ENCODE assay signal across 29 cellular contexts in genomic region chrX:32877592-32877991, GRCh38.
DNase-seq lines count a peak whose midpoint lies in the region; ATAC-seq and TF ChIP-seq lines count a peak whose summit lies in the region.
"Had no signal": no experiment of that assay in that cellular context is flagged by ENCODE, and none has a peak within 500 bp of the region (broad histone marks: within the 10 kb centered on the region; RNA-seq: fewer than 3 reads in every experiment).

No MANE protein-coding gene starts in this region.

- no peaks in the 10 kb centered on the region for H3K9me2 ChIP-seq in PC-3 (replicated peaks; ENCODE audit: low read length)

- no peaks in the 10 kb centered on the region for H4K20me1 ChIP-seq in PC-3 (ENCODE audit: low read length)
- H4K20me1 ChIP-seq: BLaER1 treated with 17β-estradiol and CSF1 and Interleukin-3, amounts not matched to agents 10 nM and 100 nM had no signal

- H3K4me3 ChIP-seq in PC-3 (ENCODE audit: low read length), result no peak overlapping the region
- no peak overlapping the region for H3K4me3 ChIP-seq in endodermal cell (ENCODE audit: low read length)
- H3K4me3 ChIP-seq: BLaER1 treated with 17β-estradiol and CSF1 and Interleukin-3, amounts not matched to agents 10 nM and 100 nM; GM23248; mucosa of descending colon; SJSA1; testis had no signal

- no peaks in the 10 kb centered on the region for H3K36me3 ChIP-seq in PC-3 (ENCODE audit: low read depth, low read length)
- no peaks in the 10 kb centered on the region for H3K36me3 ChIP-seq in endodermal cell (ENCODE audit: control insufficient read depth, insufficient read depth, low read length)
- H3K36me3 ChIP-seq: BLaER1 treated with 17β-estradiol and CSF1 and Interleukin-3, amounts not matched to agents 10 nM and 100 nM; SJSA1 had no signal

- H3K36me3 Mint-ChIP-seq in endodermal cell (ENCODE audit: low read depth), result no peaks in the 10 kb centered on the region
- H3K36me3 Mint-ChIP-seq: activated CD8-positive, alpha-beta memory T cell treated with anti-CD3 and anti-CD28 coated beads, Interleukin-2, amount 10 ng/mL, durations not matched to agents 7 days and 5 days; activated naive CD8-positive, alpha-beta T cell; stimulated activated memory B cell treated with anti-CD40 and anti-IgM and Interleukin-4, amounts not matched to agents 10 μg/mL and 1 μg/mL and 100 μg/mL, for 72 hours had no signal

- intact Hi-C loops in PC-3 (cut with micrococcal nuclease), result no loop called here
- intact Hi-C loops in left ventricle myocardium superior (cut with micrococcal nuclease), result no loop called here

- POLR2A ChIA-PET in PC-3 (lab: Charles Lee; ENCODE audit: unreplicated experiment), result no interaction called here

- H3K27me3 ChIP-seq in PC-3 (ENCODE audit: low read length), result no peaks in the 10 kb centered on the region
- no peaks in the 10 kb centered on the region for H3K27me3 ChIP-seq in endodermal cell (ENCODE audit: control insufficient read depth, insufficient read depth, low read length, poor library complexity, severe bottlenecking)
- H3K27me3 ChIP-seq: SJSA1, testis had no signal

- H3K27me3 Mint-ChIP-seq in endodermal cell (ENCODE audit: insufficient read depth), result no peaks in the 10 kb centered on the region
- H3K27me3 Mint-ChIP-seq: activated CD8-positive, alpha-beta memory T cell treated with anti-CD3 and anti-CD28 coated beads, Interleukin-2, amount 10 ng/mL, durations not matched to agents 7 days and 5 days; activated naive CD8-positive, alpha-beta T cell; stimulated activated memory B cell treated with anti-CD40 and anti-IgM and Interleukin-4, amounts not matched to agents 10 μg/mL and 1 μg/mL and 100 μg/mL, for 72 hours had no signal

- no TSS peak for BruUV-seq in PC-3 (replicated peaks; lab: Mats Ljungman, UMichigan)

- no peaks in the 10 kb centered on the region for H3K9me3 ChIP-seq in PC-3 (ENCODE audit: low read length)
- no peaks in the 10 kb centered on the region for H3K9me3 ChIP-seq in endodermal cell (ENCODE audit: control insufficient read depth, low read length)
- H3K9me3 ChIP-seq: BLaER1 treated with 17β-estradiol and CSF1 and Interleukin-3, amounts not matched to agents 10 nM and 100 nM; mucosa of descending colon; SJSA1; testis had no signal

- H3K4me3 Mint-ChIP-seq in endodermal cell, result no peak overlapping the region
- H3K4me3 Mint-ChIP-seq: activated CD8-positive, alpha-beta memory T cell treated with anti-CD3 and anti-CD28 coated beads, Interleukin-2, amount 10 ng/mL, durations not matched to agents 7 days and 5 days; activated naive CD8-positive, alpha-beta T cell; activated T-helper 1 cell treated with anti-CD3 and anti-CD28 coated beads, Interleukin-12 subunit alpha, Interleukin-12 subunit beta, Interleukin-2, Interleukin-4 antibody, amounts not matched to agents 30 ng/mL and 10 ng/mL and 1 ng/mL, durations not matched to agents 14 hours and 24 hours and 36 hours; nephron progenitor cell; stimulated activated memory B cell treated with anti-CD40 and anti-IgM and Interleukin-4, amounts not matched to agents 10 μg/mL and 1 μg/mL and 100 μg/mL, for 72 hours had no signal

- ATAC-seq in PC-3, result no peak
- no peak for ATAC-seq in left ventricle myocardium superior
- ATAC-seq in HG02763 (IDR thresholded peaks at IDR 0.05; ENCODE audit: unreplicated experiment), result no peak
- no peak for ATAC-seq in GM18858 (IDR thresholded peaks at IDR 0.05; ENCODE audit: unreplicated experiment)
- ATAC-seq: activated CD8-positive, alpha-beta memory T cell treated with anti-CD3 and anti-CD28 coated beads, Interleukin-2, amount 10 ng/mL, durations not matched to agents 7 days and 5 days; mucosa of descending colon; stimulated activated memory B cell treated with anti-CD40 and anti-IgM and Interleukin-4, amounts not matched to agents 10 μg/mL and 1 μg/mL and 100 μg/mL, for 72 hours had no signal

- H3K4me1 Mint-ChIP-seq in endodermal cell, result peaks cover 29% of the 10 kb centered on the region
- H3K4me1 Mint-ChIP-seq: activated CD8-positive, alpha-beta memory T cell treated with anti-CD3 and anti-CD28 coated beads, Interleukin-2, amount 10 ng/mL, durations not matched to agents 7 days and 5 days; stimulated activated memory B cell treated with anti-CD40 and anti-IgM and Interleukin-4, amounts not matched to agents 10 μg/mL and 1 μg/mL and 100 μg/mL, for 72 hours had no signal

- H3K79me2 ChIP-seq in PC-3 (ENCODE audit: low read length), result no peaks in the 10 kb centered on the region
- H3K79me2 ChIP-seq: parathyroid adenoma had no signal

- no peaks in the 10 kb centered on the region for H3K4me1 ChIP-seq in PC-3 (ENCODE audit: insufficient read depth, low read length)
- H3K4me1 ChIP-seq in endodermal cell (ENCODE audit: control insufficient read depth, insufficient read depth, low read length), result peaks cover 6% of the 10 kb centered on the region
- H3K4me1 ChIP-seq: BLaER1 treated with 17β-estradiol and CSF1 and Interleukin-3, amounts not matched to agents 10 nM and 100 nM; SJSA1; testis had no signal

- 80 to 89% methylated on average over 1 to 3 of the region's 3 CpGs for WGBS in endodermal cell (ENCODE audit: insufficient coverage in 1 of 2, insufficient read length in 1 of 2), 2 experiments

- H3F3A ChIP-seq in PC-3 (ENCODE audit: low read length, unreplicated experiment), result no peaks in the 10 kb centered on the region

- TF ChIP-seq CTCF in PC-3 (conservative IDR thresholded peaks at IDR 0.05; ENCODE audit: low read depth, low read length), result no peak
- TF ChIP-seq CTCF in endodermal cell (conservative IDR thresholded peaks at IDR 0.05), result no peak

- H3K27ac ChIP-seq in PC-3 (ENCODE audit: low read length) (no peak overlapping the region), endodermal cell (ENCODE audit: low read depth, low read length) (no peak overlapping the region)
- H3K27ac ChIP-seq: BLaER1 treated with 17β-estradiol and CSF1 and Interleukin-3, amounts not matched to agents 10 nM and 100 nM; GM23248; HL-60; parathyroid adenoma; SJSA1; testis had no signal

- DNase-seq in H4 (ENCODE audit: low spot score) (peak; percentile 45), PC-3 (peak; percentile 1), endodermal cell (no peak), kidney tubule cell (ENCODE audit: low spot score) (peak; percentile 1), left ventricle myocardium superior (no peak), NCI-H2081 (lab: John Stamatoyannopoulos, UW) (no peak)
- DNase-seq: activated CD4-positive, alpha-beta T cell treated with anti-CD3 and anti-CD28 coated beads for 48 hours; activated CD8-positive, alpha-beta memory T cell treated with anti-CD3 and anti-CD28 coated beads, Interleukin-2, amount 10 ng/mL, durations not matched to agents 7 days and 5 days; effector memory CD4-positive, alpha-beta T cell; EL; GM23248; head of caudate nucleus; KBM-7; mucosa of descending colon; MV-4-11; NCI-H1694 treated with DMSO at 0.1 percent for 48 hours; NCI-H446; nephron progenitor cell; stimulated activated CD4-positive, alpha-beta T cell treated with anti-CD3 and anti-CD28 coated beads, Interleukin-2, amount 100 ng/mL, for 24 hours; testis had no signal

- no peak overlapping the region for H2AFZ ChIP-seq in PC-3 (ENCODE audit: low read length)
- H2AFZ ChIP-seq: GM23248, parathyroid adenoma had no signal

- no peak overlapping the region for H3K9ac ChIP-seq in PC-3 (ENCODE audit: low read length)
- no peak overlapping the region for H3K9ac ChIP-seq in endodermal cell (ENCODE audit: extremely low read depth, low read length, poor library complexity, severe bottlenecking)
- H3K9ac ChIP-seq: BLaER1 treated with 17β-estradiol and CSF1 and Interleukin-3, amounts not matched to agents 10 nM and 100 nM; GM23248; parathyroid adenoma had no signal

- CTCF ChIA-PET in PC-3 (lab: Charles Lee), result no interaction called here

- H3K27ac Mint-ChIP-seq in endodermal cell, result peak overlapping the region; percentile 19
- H3K27ac Mint-ChIP-seq: activated CD8-positive, alpha-beta memory T cell treated with anti-CD3 and anti-CD28 coated beads, Interleukin-2, amount 10 ng/mL, durations not matched to agents 7 days and 5 days; activated naive CD8-positive, alpha-beta T cell; activated T-helper 1 cell treated with anti-CD3 and anti-CD28 coated beads, Interleukin-12 subunit alpha, Interleukin-12 subunit beta, Interleukin-2, Interleukin-4 antibody, amounts not matched to agents 30 ng/mL and 10 ng/mL and 1 ng/mL, durations not matched to agents 14 hours and 24 hours and 36 hours; nephron progenitor cell; stimulated activated memory B cell treated with anti-CD40 and anti-IgM and Interleukin-4, amounts not matched to agents 10 μg/mL and 1 μg/mL and 100 μg/mL, for 72 hours had no signal

- no peaks in the 10 kb centered on the region for H3K9me3 Mint-ChIP-seq in endodermal cell
- H3K9me3 Mint-ChIP-seq: nephron progenitor cell had no signal

- no peak overlapping the region for H3K4me2 ChIP-seq in PC-3 (ENCODE audit: low read length)
- H3K4me2 ChIP-seq: BLaER1 treated with 17β-estradiol and CSF1 and Interleukin-3, amounts not matched to agents 10 nM and 100 nM had no signal

Comparison
In these comparisons a context has a peak if more than half of its experiments do, and no peak if none do; other contexts are left out.
1. DNase-seq: peak in H4 (single experiment), PC-3 (single experiment) and kidney tubule cell (single experiment); none in endodermal cell (single experiment), left ventricle myocardium superior (single experiment) and NCI-H2081 (0 of 2).